8 cellular contexts compared by ENCODE assay signal in the genomic region with DNA sequence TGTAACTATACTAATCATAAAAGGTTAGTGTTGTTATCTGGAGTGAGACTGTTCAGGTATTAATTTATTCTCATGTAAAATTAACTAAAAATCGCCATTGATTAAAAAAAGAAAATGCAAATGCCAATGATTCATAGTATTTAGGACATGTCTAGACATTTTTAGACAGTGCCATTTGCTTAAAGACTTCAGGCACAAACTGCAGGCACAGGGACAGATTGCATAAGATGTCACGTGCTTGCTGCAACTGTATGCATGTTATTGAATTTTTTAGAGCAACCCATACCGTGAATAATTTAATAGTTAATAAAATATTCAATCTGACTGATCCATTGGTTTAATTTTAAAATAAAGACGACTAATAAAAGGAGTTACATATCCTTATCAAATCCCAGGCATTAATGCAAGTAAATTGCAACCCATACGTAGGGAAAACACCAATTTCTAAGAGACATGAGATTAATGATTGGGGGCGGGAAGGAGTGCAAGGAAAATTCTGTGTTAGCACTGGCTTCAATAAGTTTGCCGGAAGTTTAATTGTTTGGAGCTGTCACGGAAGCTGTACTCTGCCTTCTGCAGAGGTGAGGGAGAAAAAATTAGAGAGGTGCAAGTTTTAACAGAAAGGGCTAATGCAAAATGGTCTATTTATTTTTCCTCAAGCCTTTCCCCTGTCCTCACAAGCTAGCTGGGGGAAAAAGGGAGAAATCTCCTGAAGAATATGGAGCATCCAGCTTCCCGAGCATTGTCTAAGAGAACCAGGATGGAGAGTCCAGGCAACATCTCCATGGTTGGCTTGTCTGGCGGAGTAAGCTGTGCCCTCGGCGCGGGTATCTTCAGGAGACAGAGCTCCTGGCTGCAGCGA. TPM values are rescaled to one million over a fixed set of nuclear protein-coding genes. Genes with fewer than 3 reads are reported as not detected.
DNase-seq lines count a peak whose midpoint lies in the region; ATAC-seq and TF ChIP-seq lines count a peak whose summit lies in the region.

No MANE protein-coding gene starts in this region.

- H3K9me3 ChIP-seq in heart left ventricle: no peaks in the 10 kb centered on the region
- no peaks in the 10 kb centered on the region for H3K9me3 ChIP-seq in lung (ENCODE audit: control insufficient read depth in 2 of 2, insufficient read depth in 1 of 2, low read length in 1 of 2)
- H3K9me3 ChIP-seq in aorta (ENCODE audit: control insufficient read depth, low read length): no peaks in the 10 kb centered on the region

- intact Hi-C loops in heart left ventricle (cut with DNase I): loop anchor here in 3 of 10 donors (5.0 to 10.0 kb wide), 3 partner anchors 94 to 667 kb away; no protein-coding TSS in a partner anchor
- intact Hi-C loops in cardiac septum (cut with DNase I): loop anchor here (5.0 kb wide), 2 partner anchors 99 to 659 kb away; a partner anchor contains a TSS
- intact Hi-C loops in aorta (cut with DNase I): loop anchor here (5.0 kb wide), 4 partner anchors 89 to 659 kb away; a partner anchor contains a TSS

- ATAC-seq in heart left ventricle (no peak), lung (ENCODE audit: insufficient read depth, low FRiP score) (no peak), aorta (ENCODE audit: low FRiP score) (no peak), GM21381 (IDR thresholded peaks at IDR 0.05; ENCODE audit: unreplicated experiment) (no peak)

- DNase-seq in heart left ventricle (no peak), cardiac septum (ENCODE audit: low spot score) (no peak), caudate nucleus (lab: John Stamatoyannopoulos, UW) (peak in 19 of 61 donors; percentile 0 to 71 (median 12)), lung (ENCODE audit: low spot score) (no peak), aorta (no peak), GOT3 (lab: John Stamatoyannopoulos, UW) (no peak)
- DNase-seq in activated CD8-positive, alpha-beta memory T cell treated with anti-CD3 and anti-CD28 coated beads for 24 hours: no peak

- H3K36me3 ChIP-seq in heart left ventricle (no peaks in the 10 kb centered on the region), lung (ENCODE audit: control insufficient read depth in 2 of 2, insufficient read depth in 2 of 2, low read length in 2 of 2) (no peaks in the 10 kb centered on the region), aorta (ENCODE audit: control insufficient read depth in 1 of 2, insufficient read depth in 2 of 2, low read length in 1 of 2) (no peaks in the 10 kb centered on the region)

- H3K27ac ChIP-seq in heart left ventricle (peak overlapping the region; percentile 37 to 80 (median 60)), caudate nucleus (ENCODE audit: low read depth, low read length) (peak overlapping the region; percentile 92), lung (ENCODE audit: low read depth in 1 of 2, low read length in 1 of 2) (peak overlapping the region in 1 of 2 donors; percentile 77), aorta (ENCODE audit: low read depth in 1 of 2, low read length in 2 of 2) (peak overlapping the region in 1 of 2 donors; percentile 88)

- H3K4me1 ChIP-seq in heart left ventricle (peaks cover 0 to 26% (median 0%) of the 10 kb centered on the region in 12 donors), lung (ENCODE audit: control insufficient read depth in 2 of 2, insufficient read depth in 2 of 2, low read length in 2 of 2) (peaks cover 0 to 3% of the 10 kb centered on the region in 2 donors), aorta (ENCODE audit: control insufficient read depth in 1 of 2, insufficient read depth in 2 of 2, low read length in 2 of 2) (peaks cover 0 to 3% of the 10 kb centered on the region in 2 donors)

- peak overlapping the region; percentile 17 to 75 (median 58) for H3K4me3 ChIP-seq in heart left ventricle
- peak overlapping the region; percentile 67 for H3K4me3 ChIP-seq in lung
- H3K4me3 ChIP-seq in aorta (ENCODE audit: low read length in 2 of 2): peak overlapping the region; percentile 67 to 93

- WGBS in heart left ventricle, 4 donors: 20 to 31% (median 24%) methylated on average over 10 to 14 of the region's 14 CpGs
- WGBS in lung, 2 donors: 6 to 9% methylated on average over 14 of the region's 14 CpGs
- WGBS in aorta, 2 donors: 20 to 30% methylated on average over 14 of the region's 14 CpGs

- H3K27me3 ChIP-seq in heart left ventricle: peaks cover 0 to 47% (median 28%) of the 10 kb centered on the region in 9 donors
- no peaks in the 10 kb centered on the region for H3K27me3 ChIP-seq in lung (ENCODE audit: control insufficient read depth, insufficient read depth)
- H3K27me3 ChIP-seq in aorta (ENCODE audit: control insufficient read depth in 1 of 2, insufficient read depth in 2 of 2, low read length in 1 of 2): no peaks in the 10 kb centered on the region

- no peak for TF ChIP-seq CTCF in heart left ventricle (IDR thresholded peaks at IDR 0.05)
- TF ChIP-seq CTCF in lung (IDR thresholded peaks at IDR 0.05; ENCODE audit: control extremely low read depth, extremely low read depth): no peak

- TF ChIP-seq POLR2A in heart left ventricle (IDR thresholded peaks at IDR 0.05): no peak

RNA-seq across cellular contexts. Expression of a gene that starts 2.9 kb away (rescaled TPM):
- 10 to 100 TPM in 7 of 9 donors, 1 to 10 TPM in 2; 5.6 to 38.2 (median 25.8) TPM for total RNA-seq in heart left ventricle
- polyA plus RNA-seq in heart left ventricle: 1 to 10 TPM; 1.3 to 4.3 TPM
- 23.6 TPM for total RNA-seq in cardiac septum
- total RNA-seq in lung: 10 to 100 TPM; 12.6 to 66.0 TPM
- polyA plus RNA-seq in lung: 1 to 10 TPM; 8.3 to 9.4 TPM
- total RNA-seq in aorta: 100 to 1,000 TPM; 154 to 205 TPM
- polyA plus RNA-seq in aorta: 10 to 100 TPM; 50.0 to 89.7 TPM
